Comparison of ENCODE assay signal across 2 cellular contexts in the genomic region with DNA sequence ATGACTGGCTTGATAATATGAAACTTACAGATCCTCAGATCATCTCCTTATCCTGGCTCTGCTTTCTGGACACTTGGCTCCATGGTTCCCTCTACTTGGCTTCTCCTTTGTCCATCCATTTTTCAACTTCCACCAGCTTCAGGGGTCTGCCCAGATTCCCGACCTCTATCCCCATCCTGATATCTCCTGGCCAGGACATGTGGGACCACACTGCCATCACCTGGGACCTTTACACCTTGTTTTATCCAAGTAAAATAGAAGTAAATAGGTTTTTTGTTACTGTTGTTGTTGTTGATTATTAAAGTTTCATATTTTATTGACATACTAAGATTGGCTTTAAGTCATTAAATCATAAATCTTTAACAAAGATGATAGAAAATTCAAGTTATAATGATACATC.
TF ChIP-seq lines count a peak whose summit lies in the region.

No MANE protein-coding gene starts in this region.

TF ChIP-seq in HCT116, 20 proteins besides CTCF, POLR2A, EP300 and RAD21:
- TF ChIP-seq EGR1 (IDR thresholded peaks at IDR 0.05; ENCODE audit: low read depth) (no peak), SIN3A (IDR thresholded peaks at IDR 0.05; ENCODE audit: low read depth) (no peak), CBX3 (IDR thresholded peaks at IDR 0.05; ENCODE audit: low read depth) (no peak), JUND (IDR thresholded peaks at IDR 0.05) (no peak), ZFX (IDR thresholded peaks at IDR 0.05) (no peak), ELF1 (IDR thresholded peaks at IDR 0.05; ENCODE audit: borderline replicate concordance, low read depth) (no peak), TCF7L2 (IDR thresholded peaks at IDR 0.05; ENCODE audit: borderline replicate concordance, extremely low read depth, insufficient read depth, insufficient read length) (no peak), ZNF274 (IDR thresholded peaks at IDR 0.05; ENCODE audit: low read depth, low read length) (no peak)
- TF ChIP-seq, protein P1, sequence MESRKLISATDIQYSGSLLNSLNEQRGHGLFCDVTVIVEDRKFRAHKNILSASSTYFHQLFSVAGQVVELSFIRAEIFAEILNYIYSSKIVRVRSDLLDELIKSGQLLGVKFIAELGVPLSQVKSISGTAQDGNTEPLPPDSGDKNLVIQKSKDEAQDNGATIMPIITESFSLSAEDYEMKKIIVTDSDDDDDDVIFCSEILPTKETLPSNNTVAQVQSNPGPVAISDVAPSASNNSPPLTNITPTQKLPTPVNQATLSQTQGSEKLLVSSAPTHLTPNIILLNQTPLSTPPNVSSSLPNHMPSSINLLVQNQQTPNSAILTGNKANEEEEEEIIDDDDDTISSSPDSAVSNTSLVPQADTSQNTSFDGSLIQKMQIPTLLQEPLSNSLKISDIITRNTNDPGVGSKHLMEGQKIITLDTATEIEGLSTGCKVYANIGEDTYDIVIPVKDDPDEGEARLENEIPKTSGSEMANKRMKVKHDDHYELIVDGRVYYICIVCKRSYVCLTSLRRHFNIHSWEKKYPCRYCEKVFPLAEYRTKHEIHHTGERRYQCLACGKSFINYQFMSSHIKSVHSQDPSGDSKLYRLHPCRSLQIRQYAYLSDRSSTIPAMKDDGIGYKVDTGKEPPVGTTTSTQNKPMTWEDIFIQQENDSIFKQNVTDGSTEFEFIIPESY (IDR thresholded peaks at IDR 0.05; ENCODE audit: extremely low read depth, insufficient replicate concordance, low read length): no peak
- TF ChIP-seq, protein P2, sequence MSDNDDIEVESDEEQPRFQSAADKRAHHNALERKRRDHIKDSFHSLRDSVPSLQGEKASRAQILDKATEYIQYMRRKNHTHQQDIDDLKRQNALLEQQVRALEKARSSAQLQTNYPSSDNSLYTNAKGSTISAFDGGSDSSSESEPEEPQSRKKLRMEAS (IDR thresholded peaks at IDR 0.05): no peak
- TF ChIP-seq, protein P3, sequence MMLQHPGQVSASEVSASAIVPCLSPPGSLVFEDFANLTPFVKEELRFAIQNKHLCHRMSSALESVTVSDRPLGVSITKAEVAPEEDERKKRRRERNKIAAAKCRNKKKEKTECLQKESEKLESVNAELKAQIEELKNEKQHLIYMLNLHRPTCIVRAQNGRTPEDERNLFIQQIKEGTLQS (IDR thresholded peaks at IDR 0.05): no peak
- TF ChIP-seq, protein P4, sequence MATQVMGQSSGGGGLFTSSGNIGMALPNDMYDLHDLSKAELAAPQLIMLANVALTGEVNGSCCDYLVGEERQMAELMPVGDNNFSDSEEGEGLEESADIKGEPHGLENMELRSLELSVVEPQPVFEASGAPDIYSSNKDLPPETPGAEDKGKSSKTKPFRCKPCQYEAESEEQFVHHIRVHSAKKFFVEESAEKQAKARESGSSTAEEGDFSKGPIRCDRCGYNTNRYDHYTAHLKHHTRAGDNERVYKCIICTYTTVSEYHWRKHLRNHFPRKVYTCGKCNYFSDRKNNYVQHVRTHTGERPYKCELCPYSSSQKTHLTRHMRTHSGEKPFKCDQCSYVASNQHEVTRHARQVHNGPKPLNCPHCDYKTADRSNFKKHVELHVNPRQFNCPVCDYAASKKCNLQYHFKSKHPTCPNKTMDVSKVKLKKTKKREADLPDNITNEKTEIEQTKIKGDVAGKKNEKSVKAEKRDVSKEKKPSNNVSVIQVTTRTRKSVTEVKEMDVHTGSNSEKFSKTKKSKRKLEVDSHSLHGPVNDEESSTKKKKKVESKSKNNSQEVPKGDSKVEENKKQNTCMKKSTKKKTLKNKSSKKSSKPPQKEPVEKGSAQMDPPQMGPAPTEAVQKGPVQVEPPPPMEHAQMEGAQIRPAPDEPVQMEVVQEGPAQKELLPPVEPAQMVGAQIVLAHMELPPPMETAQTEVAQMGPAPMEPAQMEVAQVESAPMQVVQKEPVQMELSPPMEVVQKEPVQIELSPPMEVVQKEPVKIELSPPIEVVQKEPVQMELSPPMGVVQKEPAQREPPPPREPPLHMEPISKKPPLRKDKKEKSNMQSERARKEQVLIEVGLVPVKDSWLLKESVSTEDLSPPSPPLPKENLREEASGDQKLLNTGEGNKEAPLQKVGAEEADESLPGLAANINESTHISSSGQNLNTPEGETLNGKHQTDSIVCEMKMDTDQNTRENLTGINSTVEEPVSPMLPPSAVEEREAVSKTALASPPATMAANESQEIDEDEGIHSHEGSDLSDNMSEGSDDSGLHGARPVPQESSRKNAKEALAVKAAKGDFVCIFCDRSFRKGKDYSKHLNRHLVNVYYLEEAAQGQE (IDR thresholded peaks at IDR 0.05; ENCODE audit: low read depth): no peak

TF ChIP-seq in GM12878, 131 proteins besides CTCF, POLR2A, EP300 and RAD21:
- TF ChIP-seq SPI1 (IDR thresholded peaks at IDR 0.05; ENCODE audit: borderline replicate concordance, insufficient read depth, low read depth, low read length): no peak
- TF ChIP-seq, protein P5, sequence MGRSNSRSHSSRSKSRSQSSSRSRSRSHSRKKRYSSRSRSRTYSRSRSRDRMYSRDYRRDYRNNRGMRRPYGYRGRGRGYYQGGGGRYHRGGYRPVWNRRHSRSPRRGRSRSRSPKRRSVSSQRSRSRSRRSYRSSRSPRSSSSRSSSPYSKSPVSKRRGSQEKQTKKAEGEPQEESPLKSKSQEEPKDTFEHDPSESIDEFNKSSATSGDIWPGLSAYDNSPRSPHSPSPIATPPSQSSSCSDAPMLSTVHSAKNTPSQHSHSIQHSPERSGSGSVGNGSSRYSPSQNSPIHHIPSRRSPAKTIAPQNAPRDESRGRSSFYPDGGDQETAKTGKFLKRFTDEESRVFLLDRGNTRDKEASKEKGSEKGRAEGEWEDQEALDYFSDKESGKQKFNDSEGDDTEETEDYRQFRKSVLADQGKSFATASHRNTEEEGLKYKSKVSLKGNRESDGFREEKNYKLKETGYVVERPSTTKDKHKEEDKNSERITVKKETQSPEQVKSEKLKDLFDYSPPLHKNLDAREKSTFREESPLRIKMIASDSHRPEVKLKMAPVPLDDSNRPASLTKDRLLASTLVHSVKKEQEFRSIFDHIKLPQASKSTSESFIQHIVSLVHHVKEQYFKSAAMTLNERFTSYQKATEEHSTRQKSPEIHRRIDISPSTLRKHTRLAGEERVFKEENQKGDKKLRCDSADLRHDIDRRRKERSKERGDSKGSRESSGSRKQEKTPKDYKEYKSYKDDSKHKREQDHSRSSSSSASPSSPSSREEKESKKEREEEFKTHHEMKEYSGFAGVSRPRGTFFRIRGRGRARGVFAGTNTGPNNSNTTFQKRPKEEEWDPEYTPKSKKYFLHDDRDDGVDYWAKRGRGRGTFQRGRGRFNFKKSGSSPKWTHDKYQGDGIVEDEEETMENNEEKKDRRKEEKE (IDR thresholded peaks at IDR 0.05): no peak
- TF ChIP-seq JUND (IDR thresholded peaks at IDR 0.05; ENCODE audit: low read depth, low read length): no peak
- TF ChIP-seq, protein P6, sequence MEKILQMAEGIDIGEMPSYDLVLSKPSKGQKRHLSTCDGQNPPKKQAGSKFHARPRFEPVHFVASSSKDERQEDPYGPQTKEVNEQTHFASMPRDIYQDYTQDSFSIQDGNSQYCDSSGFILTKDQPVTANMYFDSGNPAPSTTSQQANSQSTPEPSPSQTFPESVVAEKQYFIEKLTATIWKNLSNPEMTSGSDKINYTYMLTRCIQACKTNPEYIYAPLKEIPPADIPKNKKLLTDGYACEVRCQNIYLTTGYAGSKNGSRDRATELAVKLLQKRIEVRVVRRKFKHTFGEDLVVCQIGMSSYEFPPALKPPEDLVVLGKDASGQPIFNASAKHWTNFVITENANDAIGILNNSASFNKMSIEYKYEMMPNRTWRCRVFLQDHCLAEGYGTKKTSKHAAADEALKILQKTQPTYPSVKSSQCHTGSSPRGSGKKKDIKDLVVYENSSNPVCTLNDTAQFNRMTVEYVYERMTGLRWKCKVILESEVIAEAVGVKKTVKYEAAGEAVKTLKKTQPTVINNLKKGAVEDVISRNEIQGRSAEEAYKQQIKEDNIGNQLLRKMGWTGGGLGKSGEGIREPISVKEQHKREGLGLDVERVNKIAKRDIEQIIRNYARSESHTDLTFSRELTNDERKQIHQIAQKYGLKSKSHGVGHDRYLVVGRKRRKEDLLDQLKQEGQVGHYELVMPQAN (conservative IDR thresholded peaks at IDR 0.05): no peak
- TF ChIP-seq SIX5 (IDR thresholded peaks at IDR 0.05; ENCODE audit: low read depth, low read length, severe bottlenecking): no peak
- TF ChIP-seq, protein P7, sequence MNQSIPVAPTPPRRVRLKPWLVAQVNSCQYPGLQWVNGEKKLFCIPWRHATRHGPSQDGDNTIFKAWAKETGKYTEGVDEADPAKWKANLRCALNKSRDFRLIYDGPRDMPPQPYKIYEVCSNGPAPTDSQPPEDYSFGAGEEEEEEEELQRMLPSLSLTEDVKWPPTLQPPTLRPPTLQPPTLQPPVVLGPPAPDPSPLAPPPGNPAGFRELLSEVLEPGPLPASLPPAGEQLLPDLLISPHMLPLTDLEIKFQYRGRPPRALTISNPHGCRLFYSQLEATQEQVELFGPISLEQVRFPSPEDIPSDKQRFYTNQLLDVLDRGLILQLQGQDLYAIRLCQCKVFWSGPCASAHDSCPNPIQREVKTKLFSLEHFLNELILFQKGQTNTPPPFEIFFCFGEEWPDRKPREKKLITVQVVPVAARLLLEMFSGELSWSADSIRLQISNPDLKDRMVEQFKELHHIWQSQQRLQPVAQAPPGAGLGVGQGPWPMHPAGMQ (IDR thresholded peaks at IDR 0.05; ENCODE audit: borderline replicate concordance): no peak
- TF ChIP-seq, protein P8, sequence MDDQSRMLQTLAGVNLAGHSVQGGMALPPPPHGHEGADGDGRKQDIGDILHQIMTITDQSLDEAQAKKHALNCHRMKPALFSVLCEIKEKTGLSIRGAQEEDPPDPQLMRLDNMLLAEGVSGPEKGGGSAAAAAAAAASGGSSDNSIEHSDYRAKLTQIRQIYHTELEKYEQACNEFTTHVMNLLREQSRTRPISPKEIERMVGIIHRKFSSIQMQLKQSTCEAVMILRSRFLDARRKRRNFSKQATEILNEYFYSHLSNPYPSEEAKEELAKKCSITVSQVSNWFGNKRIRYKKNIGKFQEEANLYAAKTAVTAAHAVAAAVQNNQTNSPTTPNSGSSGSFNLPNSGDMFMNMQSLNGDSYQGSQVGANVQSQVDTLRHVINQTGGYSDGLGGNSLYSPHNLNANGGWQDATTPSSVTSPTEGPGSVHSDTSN (IDR thresholded peaks at IDR 0.05; ENCODE audit: insufficient replicate concordance, low read depth, low read length): no peak
- TF ChIP-seq, protein P9, sequence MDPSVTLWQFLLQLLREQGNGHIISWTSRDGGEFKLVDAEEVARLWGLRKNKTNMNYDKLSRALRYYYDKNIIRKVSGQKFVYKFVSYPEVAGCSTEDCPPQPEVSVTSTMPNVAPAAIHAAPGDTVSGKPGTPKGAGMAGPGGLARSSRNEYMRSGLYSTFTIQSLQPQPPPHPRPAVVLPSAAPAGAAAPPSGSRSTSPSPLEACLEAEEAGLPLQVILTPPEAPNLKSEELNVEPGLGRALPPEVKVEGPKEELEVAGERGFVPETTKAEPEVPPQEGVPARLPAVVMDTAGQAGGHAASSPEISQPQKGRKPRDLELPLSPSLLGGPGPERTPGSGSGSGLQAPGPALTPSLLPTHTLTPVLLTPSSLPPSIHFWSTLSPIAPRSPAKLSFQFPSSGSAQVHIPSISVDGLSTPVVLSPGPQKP (IDR thresholded peaks at IDR 0.05; ENCODE audit: low read depth, low read length): no peak
- no peak for TF ChIP-seq MEF2B (IDR thresholded peaks at IDR 0.05; ENCODE audit: partially characterized antibody, poor library complexity, severe bottlenecking)
- TF ChIP-seq SREBF1 (IDR thresholded peaks at IDR 0.05; ENCODE audit: low read length): no peak
- no peak for TF ChIP-seq ZNF622 (IDR thresholded peaks at IDR 0.05)
- TF ChIP-seq, protein P10, sequence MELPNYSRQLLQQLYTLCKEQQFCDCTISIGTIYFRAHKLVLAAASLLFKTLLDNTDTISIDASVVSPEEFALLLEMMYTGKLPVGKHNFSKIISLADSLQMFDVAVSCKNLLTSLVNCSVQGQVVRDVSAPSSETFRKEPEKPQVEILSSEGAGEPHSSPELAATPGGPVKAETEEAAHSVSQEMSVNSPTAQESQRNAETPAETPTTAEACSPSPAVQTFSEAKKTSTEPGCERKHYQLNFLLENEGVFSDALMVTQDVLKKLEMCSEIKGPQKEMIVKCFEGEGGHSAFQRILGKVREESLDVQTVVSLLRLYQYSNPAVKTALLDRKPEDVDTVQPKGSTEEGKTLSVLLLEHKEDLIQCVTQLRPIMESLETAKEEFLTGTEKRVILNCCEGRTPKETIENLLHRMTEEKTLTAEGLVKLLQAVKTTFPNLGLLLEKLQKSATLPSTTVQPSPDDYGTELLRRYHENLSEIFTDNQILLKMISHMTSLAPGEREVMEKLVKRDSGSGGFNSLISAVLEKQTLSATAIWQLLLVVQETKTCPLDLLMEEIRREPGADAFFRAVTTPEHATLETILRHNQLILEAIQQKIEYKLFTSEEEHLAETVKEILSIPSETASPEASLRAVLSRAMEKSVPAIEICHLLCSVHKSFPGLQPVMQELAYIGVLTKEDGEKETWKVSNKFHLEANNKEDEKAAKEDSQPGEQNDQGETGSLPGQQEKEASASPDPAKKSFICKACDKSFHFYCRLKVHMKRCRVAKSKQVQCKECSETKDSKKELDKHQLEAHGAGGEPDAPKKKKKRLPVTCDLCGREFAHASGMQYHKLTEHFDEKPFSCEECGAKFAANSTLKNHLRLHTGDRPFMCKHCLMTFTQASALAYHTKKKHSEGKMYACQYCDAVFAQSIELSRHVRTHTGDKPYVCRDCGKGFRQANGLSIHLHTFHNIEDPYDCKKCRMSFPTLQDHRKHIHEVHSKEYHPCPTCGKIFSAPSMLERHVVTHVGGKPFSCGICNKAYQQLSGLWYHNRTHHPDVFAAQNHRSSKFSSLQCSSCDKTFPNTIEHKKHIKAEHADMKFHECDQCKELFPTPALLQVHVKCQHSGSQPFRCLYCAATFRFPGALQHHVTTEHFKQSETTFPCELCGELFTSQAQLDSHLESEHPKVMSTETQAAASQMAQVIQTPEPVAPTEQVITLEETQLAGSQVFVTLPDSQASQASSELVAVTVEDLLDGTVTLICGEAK (IDR thresholded peaks at IDR 0.05; ENCODE audit: borderline replicate concordance): no peak
TF ChIP-seq in GM12878: peak in this region for 0.
